In the genomic region with DNA sequence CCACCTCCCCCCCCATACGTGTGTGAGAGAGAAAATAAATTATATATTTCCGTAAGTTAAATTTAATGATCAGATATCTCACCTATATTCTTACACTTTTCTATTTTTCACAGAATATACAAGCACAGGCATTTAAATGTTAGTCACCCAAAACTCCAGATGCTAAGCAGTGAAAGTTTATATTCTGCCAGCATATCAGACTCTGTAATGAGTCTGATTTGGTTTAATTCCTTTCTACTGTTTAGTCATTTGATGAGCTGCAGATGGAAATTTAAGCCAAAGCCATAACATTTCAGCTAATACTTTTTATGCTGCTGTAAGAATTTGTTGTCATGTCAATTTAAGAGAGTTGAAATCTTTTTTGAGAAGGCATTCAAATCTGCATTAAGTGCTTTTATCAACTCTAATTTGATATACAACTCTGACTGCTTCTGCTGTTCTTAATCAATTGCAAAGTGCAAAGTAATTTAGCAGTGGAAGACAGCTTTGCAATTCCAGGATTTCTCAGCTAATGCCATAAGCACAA, we compare ENCODE assay signal across 12 cellular contexts. TPM values are rescaled to one million over a fixed set of nuclear protein-coding genes. Genes with fewer than 3 reads are reported as not detected.
DNase-seq lines count a peak whose midpoint lies in the region; ATAC-seq and TF ChIP-seq lines count a peak whose summit lies in the region.
"Had no signal": no experiment of that assay in that cellular context is flagged by ENCODE, and none has a peak within 500 bp of the region (broad histone marks: within the 10 kb centered on the region; RNA-seq: fewer than 3 reads in every experiment).

No MANE protein-coding gene starts in this region.

- DNase-seq in GM04504 (ENCODE audit: low read depth): peak; percentile 15
- no peak for DNase-seq in activated T-helper 2 cell treated with anti-CD3 and anti-CD28 coated beads, Interferon-gamma antibody, Interleukin-2, Interleukin-4, amounts not matched to agents 10 μg/mL and 5 μg/mL and 100 μg/mL, durations not matched to agents 14 hours and 24 hours and 36 hours (ENCODE audit: low spot score)
- no peak for DNase-seq in mesothelial cell of epicardium (ENCODE audit: low spot score in 2 of 2, unreplicated experiment in 2 of 2)
- no peak for DNase-seq in left lobe of liver (ENCODE audit: low spot score)
- DNase-seq in NCI-H2029 (lab: John Stamatoyannopoulos, UW): no peak
- DNase-seq: MV-4-11, NCI-H446, PC-3 had no signal

- H3K36me3 Mint-ChIP-seq in activated T-helper 2 cell treated with anti-CD3 and anti-CD28 coated beads, Interferon-gamma antibody, Interleukin-2, Interleukin-4, amounts not matched to agents 10 μg/mL and 5 μg/mL and 100 μg/mL, durations not matched to agents 14 hours and 24 hours and 36 hours (ENCODE audit: low read depth): peaks cover 25% of the 10 kb centered on the region
- no peaks in the 10 kb centered on the region for H3K36me3 Mint-ChIP-seq in mesothelial cell of epicardium

- peaks cover 77% of the 10 kb centered on the region for H3K4me1 Mint-ChIP-seq in activated T-helper 2 cell treated with anti-CD3 and anti-CD28 coated beads, Interferon-gamma antibody, Interleukin-2, Interleukin-4, amounts not matched to agents 10 μg/mL and 5 μg/mL and 100 μg/mL, durations not matched to agents 14 hours and 24 hours and 36 hours (ENCODE audit: low read depth)
- peaks cover 38% of the 10 kb centered on the region for H3K4me1 Mint-ChIP-seq in mesothelial cell of epicardium

- intact Hi-C loops in activated T-helper 2 cell treated with anti-CD3 and anti-CD28 coated beads, Interferon-gamma antibody, Interleukin-2, Interleukin-4, amounts not matched to agents 10 μg/mL and 5 μg/mL and 100 μg/mL, durations not matched to agents 14 hours and 24 hours and 36 hours (cut with micrococcal nuclease): loop anchor here (10.0 kb wide), 2 partner anchors 125 to 495 kb away; a partner anchor contains a TSS

- ATAC-seq in GM18519 (IDR thresholded peaks at IDR 0.05; ENCODE audit: low FRiP score, unreplicated experiment) (no peak), GM21529 (IDR thresholded peaks at IDR 0.05; ENCODE audit: unreplicated experiment) (no peak), left lobe of liver (no peak)
- ATAC-seq: GM12878, HCT116, PC-3 had no signal

- H3K27ac Mint-ChIP-seq in activated T-helper 2 cell treated with anti-CD3 and anti-CD28 coated beads, Interferon-gamma antibody, Interleukin-2, Interleukin-4, amounts not matched to agents 10 μg/mL and 5 μg/mL and 100 μg/mL, durations not matched to agents 14 hours and 24 hours and 36 hours: peak overlapping the region; percentile 33
- H3K27ac Mint-ChIP-seq in mesothelial cell of epicardium: peak overlapping the region; percentile 32

- no peak overlapping the region for H3K4me3 Mint-ChIP-seq in activated T-helper 2 cell treated with anti-CD3 and anti-CD28 coated beads, Interferon-gamma antibody, Interleukin-2, Interleukin-4, amounts not matched to agents 10 μg/mL and 5 μg/mL and 100 μg/mL, durations not matched to agents 14 hours and 24 hours and 36 hours (ENCODE audit: low read depth)
- no peak overlapping the region for H3K4me3 Mint-ChIP-seq in mesothelial cell of epicardium

- H3K9me3 Mint-ChIP-seq in activated T-helper 2 cell treated with anti-CD3 and anti-CD28 coated beads, Interferon-gamma antibody, Interleukin-2, Interleukin-4, amounts not matched to agents 10 μg/mL and 5 μg/mL and 100 μg/mL, durations not matched to agents 14 hours and 24 hours and 36 hours: peaks cover 4% of the 10 kb centered on the region
- H3K9me3 Mint-ChIP-seq in mesothelial cell of epicardium: peaks cover 4% of the 10 kb centered on the region

- TF ChIP-seq CTCF in mesothelial cell of epicardium (IDR thresholded peaks at IDR 0.05; ENCODE audit: unreplicated experiment): no peak

- no peaks in the 10 kb centered on the region for H3K27me3 Mint-ChIP-seq in activated T-helper 2 cell treated with anti-CD3 and anti-CD28 coated beads, Interferon-gamma antibody, Interleukin-2, Interleukin-4, amounts not matched to agents 10 μg/mL and 5 μg/mL and 100 μg/mL, durations not matched to agents 14 hours and 24 hours and 36 hours (ENCODE audit: low read depth)
- no peaks in the 10 kb centered on the region for H3K27me3 Mint-ChIP-seq in mesothelial cell of epicardium (ENCODE audit: low read depth)

RNA-seq across cellular contexts. Expression of a gene that starts 8.0 kb away (rescaled TPM):
- 3.7 and 7.4 TPM in 2 replicates for total RNA-seq in activated T-helper 2 cell treated with anti-CD3 and anti-CD28 coated beads, Interferon-gamma antibody, Interleukin-2, Interleukin-4, amounts not matched to agents 10 μg/mL and 5 μg/mL and 100 μg/mL, durations not matched to agents 14 hours and 24 hours and 36 hours
- 18.1 to 20.1 TPM (median 18.4 TPM) in 3 replicates for total RNA-seq in mesothelial cell of epicardium
- 15.1 TPM for total RNA-seq in left lobe of liver
